In the genomic region with DNA sequence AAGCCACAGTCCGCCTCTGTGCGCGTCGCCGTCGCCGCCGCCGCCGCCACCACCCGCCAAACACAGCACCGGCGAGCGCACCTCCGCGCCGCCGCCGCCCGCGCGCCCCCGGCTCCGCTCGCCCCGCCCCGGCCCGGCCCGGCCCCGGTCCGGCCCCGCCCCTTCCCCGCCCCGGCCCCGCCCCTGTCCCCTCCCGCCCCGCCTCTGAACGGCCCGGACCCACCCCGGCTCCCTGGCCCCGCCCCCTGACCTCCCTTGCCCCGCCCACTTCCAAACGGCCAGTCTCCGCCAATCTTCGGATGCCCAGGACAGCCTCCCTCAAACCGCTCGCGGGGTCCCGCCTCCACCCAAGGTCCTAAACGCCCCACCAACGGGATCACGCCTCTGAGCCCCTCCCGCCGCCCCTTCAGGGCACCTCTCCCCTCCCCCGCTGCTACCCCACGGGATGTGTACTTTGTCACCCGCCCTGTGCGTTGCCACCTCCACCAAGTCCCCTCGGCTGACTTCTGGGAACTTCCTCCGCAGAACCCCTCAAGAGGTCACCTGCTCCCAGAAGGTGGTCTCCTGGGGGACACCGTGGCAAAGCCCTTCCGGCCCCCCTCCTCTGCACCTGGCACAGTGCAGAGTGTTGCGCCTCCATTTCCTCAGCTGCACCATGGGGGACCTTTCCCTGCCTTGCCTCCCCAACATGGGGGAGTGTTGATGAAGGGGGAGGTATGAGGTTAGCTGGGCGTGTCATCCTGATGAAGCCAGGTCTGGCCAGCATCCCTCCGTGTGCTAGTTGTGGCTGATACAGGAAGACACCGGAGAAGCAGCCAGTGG, we compare ENCODE assay signal across 8 cellular contexts. TPM values are rescaled to one million over a fixed set of nuclear protein-coding genes. Genes with fewer than 3 reads are reported as not detected.
DNase-seq lines count a peak whose midpoint lies in the region; ATAC-seq, FAIRE-seq and TF ChIP-seq lines count a peak whose summit lies in the region.

TSS of gene KIAA0930 (minus strand) at position 85 of the 822 bp plus-strand sequence. CDS start 191 bp downstream, outside the sequence.

- in situ Hi-C loops in GM13977 (cut with MboI; ENCODE audit: low pct_unique_long_range_greater_than_20kb, low sequenced_read_pairs, unreplicated experiment): no loop called here

- H3K9me3 ChIP-seq in SU-DHL-6 (ENCODE audit: insufficient read depth, low read length): no peaks in the 10 kb centered on the region

- peak; percentile 67 to 79 for ATAC-seq in activated naive CD4-positive, alpha-beta T cell treated with anti-CD3 and anti-CD28 coated beads, Interleukin-2, amount 50 U/mL, for 72 hours
- peak; percentile 62 for ATAC-seq in omental fat pad (ENCODE audit: low FRiP score)

- H3K9me3 Mint-ChIP-seq in activated naive CD4-positive, alpha-beta T cell treated with anti-CD3 and anti-CD28 coated beads, Interleukin-2, amount 50 U/mL, for 72 hours: no peaks in the 10 kb centered on the region

- no peak within 1 kb of the TSS for H3K27ac ChIP-seq in SU-DHL-6 (ENCODE audit: low read depth, low read length)

- DNase-seq in GM13977 (ENCODE audit: low spot score) (peak; percentile 98), HTR-8/SVneo (ENCODE audit: insufficient read length, low spot score) (peak; percentile 86), glomerular visceral epithelial cell (ENCODE audit: extremely low spot score) (peak; percentile 71), omental fat pad (ENCODE audit: low spot score) (peak; percentile 67), superior temporal gyrus (ENCODE audit: extremely low spot score) (peak; percentile 41), NCI-H1092 (lab: John Stamatoyannopoulos, UW) (no peak)
- peak; percentile 68 to 74 for DNase-seq in activated naive CD4-positive, alpha-beta T cell treated with anti-CD3 and anti-CD28 coated beads, Interleukin-2, amount 50 U/mL, for 72 hours (ENCODE audit: low spot score in 2 of 2)

- peak within 1 kb of the TSS; percentile 77 for H3K4me2 ChIP-seq in SU-DHL-6 (ENCODE audit: low read depth, low read length, poor library complexity, severe bottlenecking)

- TF ChIP-seq CTCF in GM13977 (IDR thresholded peaks at IDR 0.05; ENCODE audit: extremely low read depth, insufficient read depth, missing control alignments) (no peak), SU-DHL-6 (IDR thresholded peaks at IDR 0.05; ENCODE audit: insufficient read depth, low read length, poor library complexity, severe bottlenecking) (no peak), omental fat pad (IDR thresholded peaks at IDR 0.05) (no peak)

- peak within 1 kb of the TSS; percentile 59 for H3K4me3 ChIP-seq in SU-DHL-6 (ENCODE audit: insufficient read depth, low read length, poor library complexity, severe bottlenecking)

- peak within 1 kb of the TSS; percentile 54 for H3K9ac ChIP-seq in SU-DHL-6 (ENCODE audit: low read length)

- H3K9me2 ChIP-seq in SU-DHL-6 (replicated peaks; ENCODE audit: insufficient read depth, low read length): no peaks in the 10 kb centered on the region

- H4K20me1 ChIP-seq in SU-DHL-6 (ENCODE audit: low read depth, low read length): no peaks in the 10 kb centered on the region

- H3K27ac Mint-ChIP-seq in activated naive CD4-positive, alpha-beta T cell treated with anti-CD3 and anti-CD28 coated beads, Interleukin-2, amount 50 U/mL, for 72 hours: peak within 1 kb of the TSS; percentile 63 to 86

- H3K36me3 Mint-ChIP-seq in activated naive CD4-positive, alpha-beta T cell treated with anti-CD3 and anti-CD28 coated beads, Interleukin-2, amount 50 U/mL, for 72 hours: no peaks in the 10 kb centered on the region

- FAIRE-seq in HTR-8/SVneo (lab: Jason Lieb, UNC): peak; percentile 78

- H3K79me2 ChIP-seq in SU-DHL-6 (ENCODE audit: insufficient read depth, low read length): no peaks in the 10 kb centered on the region

- no peak within 1 kb of the TSS for H2AFZ ChIP-seq in SU-DHL-6 (ENCODE audit: low read depth, low read length, severe bottlenecking)

- H3K36me3 ChIP-seq in SU-DHL-6 (ENCODE audit: low read length): no peaks in the 10 kb centered on the region

- no peaks in the 10 kb centered on the region for H3F3A ChIP-seq in SU-DHL-6 (ENCODE audit: insufficient read depth)

- H3K27me3 ChIP-seq in SU-DHL-6 (ENCODE audit: low read length): no peaks in the 10 kb centered on the region

RNA-seq across cellular contexts. Expression of gene KIAA0930, which starts in this region (rescaled TPM):
- 10 to 100 TPM; 12.5 to 16.5 TPM for total RNA-seq in activated naive CD4-positive, alpha-beta T cell treated with anti-CD3 and anti-CD28 coated beads, Interleukin-2, amount 50 U/mL, for 72 hours
- 10 to 100 TPM; 27.4 to 58.8 (median 50.2) TPM for total RNA-seq in omental fat pad
